ENCODE assay signal across 8 cellular contexts in genomic region chr12:17992002-17992656, GRCh38.
A peak's percentile ranks its signal among the peaks of the same experiment; 100 is the strongest.
DNase-seq lines count a peak whose midpoint lies in the region; ATAC-seq, FAIRE-seq and TF ChIP-seq lines count a peak whose summit lies in the region.

No MANE protein-coding gene starts in this region.

- TF ChIP-seq CTCF in heart right ventricle (IDR thresholded peaks at IDR 0.05) (peak in 8 of 9 donors; percentile 34 to 69 (median 54)), epithelial cell of proximal tubule (conservative IDR thresholded peaks at IDR 0.05; ENCODE audit: low read depth, low read length) (peak; percentile 84)

- DNase-seq in heart right ventricle (no peak), left ventricle myocardium superior (no peak), H4 (ENCODE audit: low spot score) (peak; percentile 18), KG1 (lab: John Stamatoyannopoulos, UW) (peak; percentile 2), RCC 7860 (ENCODE audit: low spot score) (peak; percentile 25), epithelial cell of proximal tubule (ENCODE audit: low read depth) (no peak), pons (ENCODE audit: low spot score) (peak; percentile 53)
- no peak for DNase-seq in stimulated activated naive CD4-positive, alpha-beta T cell (lab: John Stamatoyannopoulos, UW)

- no peaks in the 10 kb centered on the region for H3K36me3 ChIP-seq in heart right ventricle

- no peak for ATAC-seq in heart right ventricle
- no peak for ATAC-seq in left ventricle myocardium superior

- no peaks in the 10 kb centered on the region for H3K27me3 ChIP-seq in heart right ventricle

- H3K4me1 ChIP-seq in heart right ventricle, result no peaks in the 10 kb centered on the region

- intact Hi-C loops in heart right ventricle (cut with DNase I), result no loop called here
- intact Hi-C loops in left ventricle myocardium superior (cut with micrococcal nuclease), result no loop called here

- no peak for FAIRE-seq in RCC 7860 (lab: Jason Lieb, UNC)

- WGBS in heart right ventricle, 2 donors, result 35 to 39% methylated on average over 6 of the region's 6 CpGs

- no peak overlapping the region for H3K4me3 ChIP-seq in heart right ventricle
- H3K4me3 ChIP-seq in epithelial cell of proximal tubule (ENCODE audit: low read depth, low read length), result no peak overlapping the region

- H3K27ac ChIP-seq in heart right ventricle, result no peak overlapping the region

- H3K9me3 ChIP-seq in heart right ventricle, result no peaks in the 10 kb centered on the region

Comparison
In these comparisons a context has a peak if more than half of its experiments do, and no peak if none do; other contexts are left out.
1. DNase-seq: peak in H4 (single experiment), KG1 (single experiment), RCC 7860 (single experiment) and pons (single experiment); none in heart right ventricle (0 of 2), left ventricle myocardium superior (single experiment), epithelial cell of proximal tubule (single experiment) and stimulated activated naive CD4-positive, alpha-beta T cell (0 of 6).